Comparison of ENCODE assay signal across 15 cellular contexts in the genomic region with DNA sequence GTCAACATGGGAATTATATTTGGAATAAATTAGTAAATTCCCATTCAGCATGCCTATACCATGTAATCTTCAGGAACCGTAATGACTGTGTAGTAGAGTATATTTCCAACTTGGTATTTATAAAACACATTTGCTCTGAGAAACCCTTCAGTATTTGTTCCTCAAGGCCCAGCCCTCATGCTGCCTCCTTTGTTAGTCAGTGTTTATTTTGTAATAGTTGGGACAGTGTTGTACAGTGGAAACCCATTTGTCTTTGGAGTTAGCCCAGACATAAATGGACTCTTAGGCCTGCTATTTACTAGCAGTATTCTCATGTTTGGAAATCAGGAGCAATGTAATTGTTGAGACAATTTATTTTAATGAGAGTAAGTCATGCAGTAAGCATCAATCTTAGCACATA.
DNase-seq lines count a peak whose midpoint lies in the region; ATAC-seq and TF ChIP-seq lines count a peak whose summit lies in the region.
"Had no signal": no experiment of that assay in that cellular context is flagged by ENCODE, and none has a peak within 500 bp of the region (broad histone marks: within the 10 kb centered on the region; RNA-seq: fewer than 3 reads in every experiment).

No MANE protein-coding gene starts in this region.

- H3K4me3 ChIP-seq in astrocyte of the spinal cord (ENCODE audit: low read depth, low read length) (no peak overlapping the region), fibroblast of mammary gland (ENCODE audit: control insufficient read depth, low read depth, low read length) (no peak overlapping the region)
- H3K4me3 ChIP-seq: A549 had no signal

- no peak for TF ChIP-seq CTCF in astrocyte of the spinal cord (IDR thresholded peaks at IDR 0.05; ENCODE audit: low read depth, low read length)
- no peak for TF ChIP-seq CTCF in fibroblast of mammary gland (conservative IDR thresholded peaks at IDR 0.05; ENCODE audit: control insufficient read depth, insufficient read depth, low read depth, low read length)

- in situ Hi-C loops in astrocyte of the spinal cord (cut with HindIII; ENCODE audit: low sequenced_read_pairs) = no loop called here

- no peak for ATAC-seq in activated CD4-positive, CD25-positive, alpha-beta regulatory T cell treated with anti-CD3 and anti-CD28 coated beads, Interleukin-2, amount 50 U/mL, for 24 hours
- ATAC-seq: A549; CD8-positive, alpha-beta T cell had no signal

- peak; percentile 40 to 78 for DNase-seq in NCI-H1930 (lab: John Stamatoyannopoulos, UW)
- DNase-seq in NCI-H2081 treated with DMSO at 0.1 percent for 48 hours (lab: John Stamatoyannopoulos, UW) = peak; percentile 68
- DNase-seq in astrocyte of the spinal cord (ENCODE audit: low read depth, low spot score) = peak; percentile 27
- peak; percentile 15 for DNase-seq in fibroblast of mammary gland (ENCODE audit: low read depth)
- no peak for DNase-seq in activated effector memory CD4-positive, alpha-beta T cell treated with Interleukin-2 at 50 U/mL for 16 hours
- no peak for DNase-seq in NCI-H146 (lab: John Stamatoyannopoulos, UW)
- DNase-seq: CD8-positive, alpha-beta T cell; COR-L47; DMS153; DMS79 treated with DMSO at 0.1 percent for 48 hours; EL; GOT3; H9 had no signal

Comparison
In these comparisons a context has a peak if more than half of its experiments do, and no peak if none do; other contexts are left out.
1. DNase-seq: peak in NCI-H1930 (2 of 2), NCI-H2081 treated with DMSO at 0.1 percent for 48 hours (single experiment), astrocyte of the spinal cord (single experiment) and fibroblast of mammary gland (single experiment); none in activated effector memory CD4-positive, alpha-beta T cell treated with Interleukin-2 at 50 U/mL for 16 hours (single experiment) and NCI-H146 (single experiment).